In the genomic region with DNA sequence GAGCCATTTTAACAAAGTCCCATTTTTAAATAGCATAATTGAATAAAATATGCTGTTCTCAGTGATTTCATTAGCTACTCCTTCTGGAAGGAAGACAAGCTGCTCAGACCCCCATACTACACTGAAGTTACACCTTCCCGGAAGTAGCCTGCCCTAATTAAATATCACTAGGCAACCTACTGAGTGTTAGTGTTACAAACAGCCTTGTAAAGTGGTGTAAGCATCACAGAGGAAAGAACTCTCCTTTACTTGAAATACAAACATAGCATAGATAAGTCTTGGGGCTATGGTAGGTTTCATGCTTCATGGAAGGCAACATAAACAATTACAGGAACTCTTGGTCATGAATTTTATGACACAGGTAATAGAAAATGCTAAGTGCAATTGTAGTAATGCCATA, we compare ENCODE assay signal across 23 cellular contexts. TPM values are rescaled to one million over a fixed set of nuclear protein-coding genes. Genes with fewer than 3 reads are reported as not detected.
DNase-seq lines count a peak whose midpoint lies in the region; ATAC-seq and TF ChIP-seq lines count a peak whose summit lies in the region.
"Had no signal": no experiment of that assay in that cellular context is flagged by ENCODE, and none has a peak within 500 bp of the region (broad histone marks: within the 10 kb centered on the region; RNA-seq: fewer than 3 reads in every experiment).

No MANE protein-coding gene starts in this region.

- H3K36me3 ChIP-seq in GM23338 (ENCODE audit: insufficient read depth), result no peaks in the 10 kb centered on the region
- no peaks in the 10 kb centered on the region for H3K36me3 ChIP-seq in Karpas-422 (ENCODE audit: insufficient read depth, low read length)
- H3K36me3 ChIP-seq in mesendoderm (ENCODE audit: control insufficient read depth, insufficient read depth, low read length), result no peaks in the 10 kb centered on the region
- no peaks in the 10 kb centered on the region for H3K36me3 ChIP-seq in stomach
- H3K36me3 ChIP-seq: SJSA1 had no signal

- H3K9me2 ChIP-seq in GM23338 (ENCODE audit: insufficient read depth) (no peaks in the 10 kb centered on the region), Karpas-422 (replicated peaks; ENCODE audit: insufficient read depth, low read length) (no peaks in the 10 kb centered on the region)

- H3K23ac ChIP-seq in mesendoderm (ENCODE audit: low read length), result no peak overlapping the region

- H3K27me3 Mint-ChIP-seq in GM23338 (ENCODE audit: insufficient read depth, low read depth, poor library complexity), result peaks cover 2% of the 10 kb centered on the region

- TF ChIP-seq EP300 in stomach (IDR thresholded peaks at IDR 0.05), result no peak

- H3F3A ChIP-seq in GM23338 (replicated peaks; ENCODE audit: low read depth), result no peaks in the 10 kb centered on the region

- H3K18ac ChIP-seq in mesendoderm (ENCODE audit: low read length), result no peak overlapping the region

- ATAC-seq in GM23338, result peak; percentile 84
- ATAC-seq in GM18868 (IDR thresholded peaks at IDR 0.05; ENCODE audit: unreplicated experiment), result no peak
- ATAC-seq: HCT116, HepG2, Right ventricle myocardium inferior had no signal

- H3K4me1 ChIP-seq in GM23338 (ENCODE audit: insufficient read depth), result peaks cover 20% of the 10 kb centered on the region
- peaks cover 10% of the 10 kb centered on the region for H3K4me1 ChIP-seq in Karpas-422 (ENCODE audit: low read length)
- no peaks in the 10 kb centered on the region for H3K4me1 ChIP-seq in mesendoderm (ENCODE audit: control insufficient read depth, low read depth, low read length)
- H3K4me1 ChIP-seq in stomach, result no peaks in the 10 kb centered on the region
- H3K4me1 ChIP-seq: Caco-2, SJSA1 had no signal

- H4K20me1 ChIP-seq in GM23338 (replicated peaks; ENCODE audit: insufficient read depth) (no peaks in the 10 kb centered on the region), Karpas-422 (ENCODE audit: insufficient read depth, low read depth, low read length) (no peaks in the 10 kb centered on the region)

- H3K4me2 ChIP-seq in GM23338 (0 out of 2 replicates have a peak overlapping the region, but pooled peaks have one; percentile 10), Karpas-422 (ENCODE audit: low read depth, low read length, poor library complexity, severe bottlenecking) (no peak overlapping the region), mesendoderm (ENCODE audit: low read length) (no peak overlapping the region)
- H3K4me2 ChIP-seq: PC-9 had no signal

- no peak overlapping the region for H3K4me3 Mint-ChIP-seq in GM23338
- H3K4me3 Mint-ChIP-seq: CD4-positive, alpha-beta memory T cell had no signal

- no peak overlapping the region for H2BK120ac ChIP-seq in mesendoderm (ENCODE audit: low read depth, low read length)

- H3K36me3 Mint-ChIP-seq in GM23338 (ENCODE audit: low read depth), result no peaks in the 10 kb centered on the region
- H3K36me3 Mint-ChIP-seq: CD4-positive, alpha-beta memory T cell had no signal

- no peak overlapping the region for H2AFZ ChIP-seq in GM23338
- 0 out of 2 replicates have a peak overlapping the region, but pooled peaks have one; percentile 42 for H2AFZ ChIP-seq in Karpas-422 (ENCODE audit: low read length)
- H2AFZ ChIP-seq: GM23248, PC-9 had no signal

- TF ChIP-seq CTCF in GM23338 (conservative IDR thresholded peaks at IDR 0.05; ENCODE audit: low read depth in 2 of 2) (no peak), stomach (IDR thresholded peaks at IDR 0.05) (no peak)

- no peak overlapping the region for H4K5ac ChIP-seq in mesendoderm (ENCODE audit: low read length)

- H3K9ac ChIP-seq in Karpas-422 (ENCODE audit: low read length) (no peak overlapping the region), mesendoderm (ENCODE audit: low read length) (no peak overlapping the region)
- H3K9ac ChIP-seq: GM23248 had no signal

- intact Hi-C loops in stomach (cut with DNase I; ENCODE audit: low total_unique reads), result no loop called here

- H3K4ac ChIP-seq in mesendoderm (ENCODE audit: low read depth, low read length), result no peak overlapping the region

- WGBS in mesendoderm (ENCODE audit: extremely low coverage, insufficient coverage, low lambda C conversion rate), result no CpG with 5 or more reads among the region's 1 CpG
- 18 to 37% (median 34%) methylated on average over 1 of the region's 1 CpG for WGBS in stomach, 5 donors

- H2BK5ac ChIP-seq in mesendoderm (ENCODE audit: low read length), result no peak overlapping the region

- TF ChIP-seq POLR2A in stomach (IDR thresholded peaks at IDR 0.05), result no peak

- no peaks in the 10 kb centered on the region for H3K79me1 ChIP-seq in mesendoderm (ENCODE audit: low read length)

- no peaks in the 10 kb centered on the region for H3K9me3 Mint-ChIP-seq in GM23338

- H3K79me2 ChIP-seq in GM23338 (replicated peaks; ENCODE audit: insufficient read depth) (no peaks in the 10 kb centered on the region), Karpas-422 (ENCODE audit: low read length) (no peaks in the 10 kb centered on the region), mesendoderm (ENCODE audit: control insufficient read depth, insufficient read depth, low read length) (no peaks in the 10 kb centered on the region)

- H3K9me3 ChIP-seq in Karpas-422 (ENCODE audit: low read length), result no peaks in the 10 kb centered on the region
- H3K9me3 ChIP-seq in stomach, result no peaks in the 10 kb centered on the region
- H3K9me3 ChIP-seq: Caco-2, SJSA1 had no signal

- H3K4me1 Mint-ChIP-seq in GM23338, result peaks cover 20% of the 10 kb centered on the region
- H3K4me1 Mint-ChIP-seq: CD4-positive, alpha-beta memory T cell had no signal

- no peak overlapping the region for H2AK5ac ChIP-seq in mesendoderm (ENCODE audit: low read length)

- H3K27ac Mint-ChIP-seq in GM23338, result no peak overlapping the region
- H3K27ac Mint-ChIP-seq: CD4-positive, alpha-beta memory T cell had no signal

- H3K27me3 ChIP-seq in GM23338 (ENCODE audit: insufficient read depth), result no peaks in the 10 kb centered on the region
- H3K27me3 ChIP-seq in Karpas-422 (ENCODE audit: low read length), result no peaks in the 10 kb centered on the region
- H3K27me3 ChIP-seq in mesendoderm (ENCODE audit: insufficient read depth, low read length, poor library complexity), result no peaks in the 10 kb centered on the region
- no peaks in the 10 kb centered on the region for H3K27me3 ChIP-seq in stomach
- H3K27me3 ChIP-seq: SJSA1 had no signal

- no peak overlapping the region for H3K4me3 ChIP-seq in GM23338
- no peak overlapping the region for H3K4me3 ChIP-seq in Karpas-422 (ENCODE audit: low read length)
- no peak overlapping the region for H3K4me3 ChIP-seq in mesendoderm (ENCODE audit: low read length)
- H3K4me3 ChIP-seq in stomach, result no peak overlapping the region
- H3K4me3 ChIP-seq: GM23248, PC-9, SJSA1 had no signal

- DNase-seq in GM23338 (ENCODE audit: low spot score), result peak; percentile 59
- no peak for DNase-seq in Karpas-422
- peak; percentile 5 for DNase-seq in iPS DF 4.7 (ENCODE audit: extremely low read depth, low spot score)
- DNase-seq in mesendoderm, result peak; percentile 60
- no peak for DNase-seq in stomach
- no peak for DNase-seq in activated naive CD4-positive, alpha-beta T cell (lab: John Stamatoyannopoulos, UW)
- DNase-seq: C1 segment of cervical spinal cord; Caco-2; CD4-positive, alpha-beta memory T cell; DMS 273 treated with DMSO at 0.1 percent for 48 hours; GM23248; Kasumi-1; NCI-H1105 treated with DMSO at 0.1 percent for 48 hours; NCI-H2029; NCI-H446; NCI-H524 treated with DMSO at 0.1 percent for 48 hours; PC-9 had no signal

- no peak overlapping the region for H3K56ac ChIP-seq in mesendoderm (ENCODE audit: low read length)

- H3K27ac ChIP-seq in GM23338 (ENCODE audit: low read depth) (no peak overlapping the region), Karpas-422 (ENCODE audit: low read length) (no peak overlapping the region), mesendoderm (ENCODE audit: low read depth, low read length) (no peak overlapping the region), stomach (no peak overlapping the region)
- H3K27ac ChIP-seq: GM23248, PC-9, SJSA1 had no signal

- no peak overlapping the region for H2BK15ac ChIP-seq in mesendoderm (replicated peaks; ENCODE audit: low read depth)

- no peak overlapping the region for H4K8ac ChIP-seq in mesendoderm (ENCODE audit: low read depth, low read length)

TF ChIP-seq in GM23338, 12 proteins besides CTCF, POLR2A, EP300 and RAD21:
- 0 out of 2 replicates have a peak, but pooled peaks have one; percentile 20 for TF ChIP-seq ETS1 (IDR thresholded peaks at IDR 0.05)
- no peak for TF ChIP-seq ZNF331 (CRISPR knock-in tag; IDR thresholded peaks at IDR 0.05; ENCODE audit: low read depth)
- TF ChIP-seq NANOG (IDR thresholded peaks at IDR 0.05; ENCODE audit: borderline replicate concordance), result peak; percentile 67; the same call in 1 of the 2 replicates

RNA-seq across cellular contexts. Expression of gene PTN, which starts 43.4 kb away (rescaled TPM):
- total RNA-seq in GM23338 (2014; rRNA removed; shearing (Covaris generic)), result 18.5 and 20.1 TPM in 2 replicates
- polyA plus RNA-seq in GM23338 (2016; fragmentation: Nextera tagmentation; extraction: Ambion mirVana) (39.4 and 42.2 TPM in 2 replicates), stomach (10 to 100 TPM in 1 of 3 donors, 1 to 10 TPM in 2; 1.5 to 28.9 (median 3.8) TPM)
- total RNA-seq in Karpas-422 (2014; rRNA removed; shearing (Covaris generic); ENCODE audit: low replicate concordance), result 0.47 TPM in 1 of 2 replicates, not detected in the other
- polyA plus RNA-seq in mesendoderm (2013, experiment 1 of 2), result 31.8 TPM
- 31.3 TPM for polyA plus RNA-seq in mesendoderm (2013, experiment 2 of 2)
- 10 to 100 TPM in 1 of 5 donors, 1 to 10 TPM in 3, not detected in 1; 1.4 to 47.4 (median 6.5) TPM for total RNA-seq in stomach
- total RNA-seq: CD4-positive, alpha-beta memory T cell; G401; HepG2 had no signal
- polyA plus RNA-seq: HepG2 had no signal

Comparison
In these comparisons a context has a peak if more than half of its experiments do, and no peak if none do; other contexts are left out.
1. DNase-seq: peak in GM23338 (single experiment), iPS DF 4.7 (single experiment) and mesendoderm (single experiment); none in Karpas-422 (single experiment), stomach (single experiment) and activated naive CD4-positive, alpha-beta T cell (0 of 4).